28 cellular contexts compared by ENCODE assay signal in the genomic region with DNA sequence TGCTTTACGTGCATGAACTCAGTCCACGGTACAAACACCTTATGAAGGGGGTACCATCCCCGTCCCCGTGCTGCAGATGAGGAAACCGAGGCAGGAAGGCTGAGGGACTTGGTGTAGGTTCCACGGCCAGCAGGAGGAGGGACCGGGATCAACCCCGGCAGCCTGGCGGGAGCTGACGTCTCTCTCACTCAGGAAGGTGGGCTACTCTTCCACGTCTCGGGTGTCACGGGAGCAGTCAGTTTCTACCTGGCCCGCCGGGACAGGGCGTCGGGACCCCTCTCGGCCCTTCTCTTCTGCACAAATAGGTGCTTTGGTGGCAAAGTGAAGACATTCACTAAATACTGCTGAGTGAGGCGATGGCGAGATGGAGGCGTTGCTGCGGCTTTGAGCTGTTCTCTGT.
"Had no signal": no experiment of that assay in that cellular context is flagged by ENCODE, and none has a peak within 500 bp of the region (broad histone marks: within the 10 kb centered on the region; RNA-seq: fewer than 3 reads in every experiment).

No MANE protein-coding gene starts in this region.

- H3K27ac ChIP-seq: left lung, neutrophil, ovary, right atrium auricular region, skin epidermis, stomach, tibial nerve, vagina had no signal

- ATAC-seq: left colon; left lung; mucosa of descending colon; naive thymus-derived CD4-positive, alpha-beta T cell; natural killer cell treated with Interleukin-12 subunit alpha and Interleukin-12 subunit beta and Interleukin-15 and Interleukin-18, amount 100 ng/mL, for 72 hours; sciatic nerve; stimulated activated naive B cell treated with anti-CD40 and anti-IgM and Interleukin-4, amounts not matched to agents 10 μg/mL and 1 μg/mL and 100 μg/mL, for 72 hours; stimulated activated naive CD8-positive, alpha-beta T cell treated with anti-CD3 and anti-CD28 coated beads, Interleukin-15, Interleukin-2, amounts not matched to agents 100 U/mL and 50 U/mL, for 24 hours had no signal

- H3K27me3 ChIP-seq: left lung, neutrophil, ovary, right atrium auricular region, stomach, tibial nerve, vagina had no signal

- DNase-seq: head of caudate nucleus; hypothalamus; immature natural killer cell; left colon; mesendoderm; midbrain; naive thymus-derived CD4-positive, alpha-beta T cell; occipital lobe; ovary; stimulated activated CD4-positive, alpha-beta T cell treated with anti-CD3 and anti-CD28 coated beads, Interleukin-12 subunit alpha, Interleukin-12 subunit beta, amount 100 ng/mL, for 4 hours; stimulated activated CD4-positive, alpha-beta T cell treated with anti-CD3 and anti-CD28 coated beads, Interleukin-15, amount 100 ng/mL, for 24 hours; stimulated activated CD4-positive, alpha-beta T cell treated with anti-CD3 and anti-CD28 coated beads, Interleukin-2, amount 100 ng/mL, for 24 hours; stimulated activated CD4-positive, alpha-beta T cell treated with anti-CD3 and anti-CD28 coated beads, Interleukin-4, amount 100 ng/mL, for 1 hour; stimulated activated naive B cell treated with anti-CD40 and anti-IgM and Interleukin-4, amounts not matched to agents 10 μg/mL and 1 μg/mL and 100 μg/mL, for 72 hours; stimulated activated naive CD8-positive, alpha-beta T cell treated with anti-CD3 and anti-CD28 coated beads, Interleukin-15, Interleukin-2, amounts not matched to agents 100 U/mL and 50 U/mL, for 24 hours; stomach had no signal

- H3K36me3 ChIP-seq: ovary had no signal

- H3K27me3 Mint-ChIP-seq: naive thymus-derived CD4-positive, alpha-beta T cell; natural killer cell treated with Interleukin-12 subunit alpha and Interleukin-12 subunit beta and Interleukin-15 and Interleukin-18, amount 100 ng/mL, for 72 hours; progenitor cell of endocrine pancreas; stimulated activated naive B cell treated with anti-CD40 and anti-IgM and Interleukin-4, amounts not matched to agents 10 μg/mL and 1 μg/mL and 100 μg/mL, for 72 hours; type B pancreatic cell had no signal

- H3K9me3 ChIP-seq: left lung, mucosa of descending colon, neutrophil, ovary, right atrium auricular region, stomach, tibial nerve, vagina had no signal

- H3K4me3 ChIP-seq: left lung, lung, mucosa of descending colon, ovary, right atrium auricular region, skin epidermis, stomach, tibial nerve, vagina had no signal

- H3K4me1 Mint-ChIP-seq: immature natural killer cell had no signal

- H3K4me3 Mint-ChIP-seq: immature natural killer cell; naive thymus-derived CD4-positive, alpha-beta T cell; natural killer cell treated with Interleukin-12 subunit alpha and Interleukin-12 subunit beta and Interleukin-15 and Interleukin-18, amount 100 ng/mL, for 72 hours; stimulated activated naive B cell treated with anti-CD40 and anti-IgM and Interleukin-4, amounts not matched to agents 10 μg/mL and 1 μg/mL and 100 μg/mL, for 72 hours; type B pancreatic cell had no signal

- H3K9me3 Mint-ChIP-seq: immature natural killer cell; naive thymus-derived CD4-positive, alpha-beta T cell; natural killer cell treated with Interleukin-12 subunit alpha and Interleukin-12 subunit beta and Interleukin-15 and Interleukin-18, amount 100 ng/mL, for 72 hours; stimulated activated naive B cell treated with anti-CD40 and anti-IgM and Interleukin-4, amounts not matched to agents 10 μg/mL and 1 μg/mL and 100 μg/mL, for 72 hours; type B pancreatic cell had no signal

- H3K27ac Mint-ChIP-seq: immature natural killer cell; naive thymus-derived CD4-positive, alpha-beta T cell; natural killer cell treated with Interleukin-12 subunit alpha and Interleukin-12 subunit beta and Interleukin-15 and Interleukin-18, amount 100 ng/mL, for 72 hours; progenitor cell of endocrine pancreas; stimulated activated naive B cell treated with anti-CD40 and anti-IgM and Interleukin-4, amounts not matched to agents 10 μg/mL and 1 μg/mL and 100 μg/mL, for 72 hours; type B pancreatic cell had no signal

- H3K4me1 ChIP-seq: vagina had no signal

- H3K36me3 Mint-ChIP-seq: natural killer cell treated with Interleukin-12 subunit alpha and Interleukin-12 subunit beta and Interleukin-15 and Interleukin-18, amount 100 ng/mL, for 72 hours had no signal
